ENCODE assay signal across 8 cellular contexts in the genomic region with DNA sequence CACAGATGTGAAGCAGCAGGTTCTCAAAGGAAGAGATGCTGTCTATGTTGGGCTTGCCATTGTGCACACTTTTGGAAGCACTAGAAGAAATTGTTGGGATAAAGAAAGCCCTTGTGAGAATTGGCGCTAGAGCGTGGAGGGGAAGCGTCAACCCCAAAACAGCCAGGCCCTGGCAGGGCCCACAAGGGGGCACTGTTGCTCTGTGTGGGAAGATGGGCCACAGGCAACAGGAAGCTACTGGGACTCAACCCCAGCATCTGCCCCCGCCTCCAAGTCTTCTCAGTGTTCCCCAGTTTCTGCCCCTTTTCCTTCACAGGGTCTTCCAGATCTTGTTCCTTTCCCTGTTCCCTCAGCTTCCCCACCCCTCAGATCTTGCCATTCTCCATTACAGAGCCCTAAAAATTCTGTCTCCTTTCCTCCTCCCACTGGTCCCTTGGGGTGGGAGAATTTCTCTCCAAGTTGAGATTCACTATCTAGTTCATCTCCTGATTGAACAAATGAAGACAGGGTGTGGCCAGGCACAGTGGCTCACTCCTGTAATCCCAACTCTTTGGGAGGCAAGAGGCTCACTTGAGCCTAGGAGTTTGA.
A peak's percentile ranks its signal among the peaks of the same experiment; 100 is the strongest.
DNase-seq lines count a peak whose midpoint lies in the region; ATAC-seq and TF ChIP-seq lines count a peak whose summit lies in the region.

No MANE protein-coding gene starts in this region.

- POLR2A ChIA-PET in HEK293 (lab: Yijun Ruan, JAX): interaction anchor here (0.6 kb wide), 1 partner anchor 95 kb away, joined by 4 read pairs; no protein-coding TSS in a partner anchor
- POLR2A ChIA-PET in naive thymus-derived CD8-positive, alpha-beta T cell (lab: Charles Lee): no interaction called here

- TF ChIP-seq CTCF in GM12865 (IDR thresholded peaks at IDR 0.05; ENCODE audit: insufficient read depth, low read depth, low read length, missing control alignments) (peak; percentile 74), HEK293 (tag by site-specific recombination; IDR thresholded peaks at IDR 0.05) (peak; percentile 83), epithelial cell of proximal tubule (conservative IDR thresholded peaks at IDR 0.05; ENCODE audit: low read depth, low read length) (peak; percentile 70)

- H3K27ac ChIP-seq in HEK293 (ENCODE audit: extremely low read depth, low read depth, low read length): no peak overlapping the region
- no peak overlapping the region for H3K27ac ChIP-seq in substantia nigra (ENCODE audit: low read depth, low read length, poor library complexity, severe bottlenecking)

- no peak overlapping the region for H3K4me3 Mint-ChIP-seq in naive thymus-derived CD8-positive, alpha-beta T cell

- H3K36me3 ChIP-seq in HEK293 (ENCODE audit: control insufficient read depth in 2 of 2, insufficient read depth in 1 of 2, low read length in 2 of 2): no peaks in the 10 kb centered on the region

- no peak for TF ChIP-seq POLR2A in GM18505 (IDR thresholded peaks at IDR 0.05; ENCODE audit: borderline replicate concordance, extremely low read depth, insufficient read depth, insufficient read length)

- no peaks in the 10 kb centered on the region for H3K36me3 Mint-ChIP-seq in naive thymus-derived CD8-positive, alpha-beta T cell

- peaks cover 4 to 14% (median 7%) of the 10 kb centered on the region in 5 donors for H3K27me3 Mint-ChIP-seq in naive thymus-derived CD8-positive, alpha-beta T cell

- H3K4me1 ChIP-seq in HEK293 (ENCODE audit: control insufficient read depth, insufficient read depth, low read length): no peaks in the 10 kb centered on the region

- CTCF ChIA-PET in HEK293 (lab: Yijun Ruan, JAX): interaction anchor here (0.5 to 3.9 kb wide), 39 partner anchors 10 to 1361 kb away, joined by 3 to 62 read pairs (median 4); no protein-coding TSS in a partner anchor

- no peaks in the 10 kb centered on the region for H3K4me1 Mint-ChIP-seq in naive thymus-derived CD8-positive, alpha-beta T cell

- H3K4me3 ChIP-seq in GM12865 (ENCODE audit: low read depth, low read length): no peak overlapping the region
- H3K4me3 ChIP-seq in HEK293 (ENCODE audit: low read depth, low read length): no peak overlapping the region
- no peak overlapping the region for H3K4me3 ChIP-seq in epithelial cell of proximal tubule (ENCODE audit: low read depth, low read length)

- peak in 1 of 2 donors; percentile 43 for ATAC-seq in naive thymus-derived CD8-positive, alpha-beta T cell
- no peak for ATAC-seq in GM18505 (IDR thresholded peaks at IDR 0.05; ENCODE audit: unreplicated experiment)

- peak; percentile 66 for DNase-seq in GM12865 (ENCODE audit: low read depth)
- peak; percentile 54 for DNase-seq in NCI-H460 (ENCODE audit: extremely low read depth, low read depth)
- DNase-seq in activated CD8-positive, alpha-beta memory T cell treated with anti-CD3 and anti-CD28 coated beads for 4 hours (ENCODE audit: low read depth in 2 of 2): peak; percentile 6 to 17
- DNase-seq in epithelial cell of proximal tubule (ENCODE audit: low read depth): no peak
- DNase-seq in naive thymus-derived CD8-positive, alpha-beta T cell: peak in 9 of 10 donors; percentile 17 to 69 (median 39)
- DNase-seq in substantia nigra (lab: John Stamatoyannopoulos, UW): peak in 25 of 49 donors; percentile 0 to 43 (median 4)

- no peaks in the 10 kb centered on the region for H3K9me3 Mint-ChIP-seq in naive thymus-derived CD8-positive, alpha-beta T cell

- H3K27ac Mint-ChIP-seq in naive thymus-derived CD8-positive, alpha-beta T cell: no peak overlapping the region

- no peaks in the 10 kb centered on the region for H3K9me3 ChIP-seq in HEK293 (ENCODE audit: control insufficient read depth, insufficient read depth, low read depth, low read length)

TF ChIP-seq in HEK293, 187 proteins besides CTCF, POLR2A, EP300 and RAD21:
- TF ChIP-seq ZBTB1 (tag by site-specific recombination; IDR thresholded peaks at IDR 0.05) (no peak), ZNF335 (tag by site-specific recombination; conservative IDR thresholded peaks at IDR 0.05) (peak; percentile 74), ZNF623 (tag by site-specific recombination; IDR thresholded peaks at IDR 0.05) (no peak), SCRT2 (tag by site-specific recombination; IDR thresholded peaks at IDR 0.05) (peak; percentile 83), ZNF654 (tag by site-specific recombination; IDR thresholded peaks at IDR 0.05; ENCODE audit: low read depth) (peak; percentile 85), GLIS2 (tag by site-specific recombination; IDR thresholded peaks at IDR 0.05) (0 out of 2 replicates have a peak, but pooled peaks have one; percentile 13), ZIC2 (tag by site-specific recombination; IDR thresholded peaks at IDR 0.05) (no peak), SCRT1 (tag by site-specific recombination; IDR thresholded peaks at IDR 0.05; ENCODE audit: borderline replicate concordance) (peak; percentile 77; the same call in 1 of the 2 replicates), ZNF2 (tag by site-specific recombination; IDR thresholded peaks at IDR 0.05) (no peak), EGR2 (tag by site-specific recombination; IDR thresholded peaks at IDR 0.05; ENCODE audit: low read depth) (0 out of 2 replicates have a peak, but pooled peaks have one; percentile 44)
- TF ChIP-seq, protein P1, sequence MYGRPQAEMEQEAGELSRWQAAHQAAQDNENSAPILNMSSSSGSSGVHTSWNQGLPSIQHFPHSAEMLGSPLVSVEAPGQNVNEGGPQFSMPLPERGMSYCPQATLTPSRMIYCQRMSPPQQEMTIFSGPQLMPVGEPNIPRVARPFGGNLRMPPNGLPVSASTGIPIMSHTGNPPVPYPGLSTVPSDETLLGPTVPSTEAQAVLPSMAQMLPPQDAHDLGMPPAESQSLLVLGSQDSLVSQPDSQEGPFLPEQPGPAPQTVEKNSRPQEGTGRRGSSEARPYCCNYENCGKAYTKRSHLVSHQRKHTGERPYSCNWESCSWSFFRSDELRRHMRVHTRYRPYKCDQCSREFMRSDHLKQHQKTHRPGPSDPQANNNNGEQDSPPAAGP (tag by site-specific recombination; IDR thresholded peaks at IDR 0.05): peak; percentile 42; the same call in 1 of the 2 replicates
- TF ChIP-seq, protein P2, sequence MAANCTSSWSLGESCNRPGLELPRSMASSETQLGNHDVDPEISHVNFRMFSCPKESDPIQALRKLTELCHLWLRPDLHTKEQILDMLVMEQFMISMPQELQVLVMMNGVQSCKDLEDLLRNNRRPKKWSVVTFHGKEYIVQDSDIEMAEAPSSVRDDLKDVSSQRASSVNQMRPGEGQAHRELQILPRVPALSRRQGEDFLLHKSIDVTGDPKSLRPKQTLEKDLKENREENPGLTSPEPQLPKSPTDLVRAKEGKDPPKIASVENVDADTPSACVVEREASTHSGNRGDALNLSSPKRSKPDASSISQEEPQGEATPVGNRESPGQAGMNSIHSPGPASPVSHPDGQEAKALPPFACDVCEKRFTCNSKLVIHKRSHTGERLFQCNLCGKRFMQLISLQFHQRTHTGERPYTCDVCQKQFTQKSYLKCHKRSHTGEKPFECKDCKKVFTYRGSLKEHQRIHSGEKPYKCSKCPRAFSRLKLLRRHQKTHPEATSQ (tag by site-specific recombination; IDR thresholded peaks at IDR 0.05): peak; percentile 26; the same call in 1 of the 2 replicates
- TF ChIP-seq, protein P3, sequence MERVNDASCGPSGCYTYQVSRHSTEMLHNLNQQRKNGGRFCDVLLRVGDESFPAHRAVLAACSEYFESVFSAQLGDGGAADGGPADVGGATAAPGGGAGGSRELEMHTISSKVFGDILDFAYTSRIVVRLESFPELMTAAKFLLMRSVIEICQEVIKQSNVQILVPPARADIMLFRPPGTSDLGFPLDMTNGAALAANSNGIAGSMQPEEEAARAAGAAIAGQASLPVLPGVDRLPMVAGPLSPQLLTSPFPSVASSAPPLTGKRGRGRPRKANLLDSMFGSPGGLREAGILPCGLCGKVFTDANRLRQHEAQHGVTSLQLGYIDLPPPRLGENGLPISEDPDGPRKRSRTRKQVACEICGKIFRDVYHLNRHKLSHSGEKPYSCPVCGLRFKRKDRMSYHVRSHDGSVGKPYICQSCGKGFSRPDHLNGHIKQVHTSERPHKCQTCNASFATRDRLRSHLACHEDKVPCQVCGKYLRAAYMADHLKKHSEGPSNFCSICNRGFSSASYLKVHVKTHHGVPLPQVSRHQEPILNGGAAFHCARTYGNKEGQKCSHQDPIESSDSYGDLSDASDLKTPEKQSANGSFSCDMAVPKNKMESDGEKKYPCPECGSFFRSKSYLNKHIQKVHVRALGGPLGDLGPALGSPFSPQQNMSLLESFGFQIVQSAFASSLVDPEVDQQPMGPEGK (tag by site-specific recombination; IDR thresholded peaks at IDR 0.05): peak; percentile 48
